Comparison of ENCODE assay signal across 7 cellular contexts in genomic region chr10:102645741-102646609, GRCh38.
DNase-seq lines count a peak whose midpoint lies in the region; ATAC-seq and FAIRE-seq lines count a peak whose summit lies in the region.

No MANE protein-coding gene starts in this region.

- DNase-seq in GM18507 (ENCODE audit: extremely low spot score, insufficient read length, low read depth) (no peak), NCI-H748 treated with DMSO at 0.1 percent for 48 hours (lab: John Stamatoyannopoulos, UW) (peak; percentile 21), midbrain (lab: John Stamatoyannopoulos, UW) (peak; percentile 76)
- DNase-seq in activated CD8-positive, alpha-beta memory T cell treated with anti-CD3 and anti-CD28 coated beads for 4 hours (ENCODE audit: low read depth in 2 of 2): peak; percentile 50 to 59
- DNase-seq in stimulated activated CD8-positive, alpha-beta memory T cell treated with anti-CD3 and anti-CD28 coated beads, Interleukin-2, amount 100 ng/mL, for 48 hours (ENCODE audit: low read depth in 2 of 2): peak; percentile 68

- H3K4me1 ChIP-seq in endocrine pancreas (ENCODE audit: control insufficient read depth, insufficient read depth, low read length): no peaks in the 10 kb centered on the region

- H3K4me3 ChIP-seq in endocrine pancreas (ENCODE audit: control insufficient read depth, insufficient read depth, low read length): peak overlapping the region; percentile 35

- H3K36me3 ChIP-seq in endocrine pancreas (ENCODE audit: control insufficient read depth, insufficient read depth, low read length): no peaks in the 10 kb centered on the region

- peak overlapping the region; percentile 96 for H3K9ac ChIP-seq in endocrine pancreas (ENCODE audit: control insufficient read depth, insufficient read depth, low read length)

- H3K9me3 ChIP-seq in endocrine pancreas (ENCODE audit: control insufficient read depth, low read length): no peaks in the 10 kb centered on the region

- no peaks in the 10 kb centered on the region for H3K27me3 ChIP-seq in endocrine pancreas (ENCODE audit: control insufficient read depth, insufficient read depth, low read length)

- peak; percentile 38 for ATAC-seq in HG02852 (IDR thresholded peaks at IDR 0.05; ENCODE audit: unreplicated experiment)

- FAIRE-seq in GM18507 (lab: Jason Lieb, UNC): peak; percentile 93
